In genomic region chr12:51124504-51124903, GRCh38 we compare ENCODE assay signal across 1 cellular context.
TF ChIP-seq lines count a peak whose summit lies in the region.

No MANE protein-coding gene starts in this region.

TF ChIP-seq in WTC11, 78 proteins besides CTCF, POLR2A, EP300 and RAD21 (continued from another document):
- no peak for TF ChIP-seq ZNF532 (CRISPR knock-in tag; IDR thresholded peaks at IDR 0.05; ENCODE audit: borderline replicate concordance)
- no peak for TF ChIP-seq ETV6 (CRISPR knock-in tag; IDR thresholded peaks at IDR 0.05)
- TF ChIP-seq SMAD3 (CRISPR knock-in tag; IDR thresholded peaks at IDR 0.05; ENCODE audit: borderline replicate concordance) = no peak
- no peak for TF ChIP-seq SOX15 (CRISPR knock-in tag; IDR thresholded peaks at IDR 0.05)
